1 cellular context compared by ENCODE assay signal in genomic region chr1:54248966-54249365, GRCh38.
TF ChIP-seq lines count a peak whose summit lies in the region.

No MANE protein-coding gene starts in this region.

TF ChIP-seq in HCT116, 20 proteins besides CTCF, POLR2A, EP300 and RAD21 (continued from another document):
- no peak for TF ChIP-seq REST (IDR thresholded peaks at IDR 0.05; ENCODE audit: low read depth)
- no peak for TF ChIP-seq SIN3A (IDR thresholded peaks at IDR 0.05; ENCODE audit: low read depth)
- no peak for TF ChIP-seq ZNF274 (IDR thresholded peaks at IDR 0.05; ENCODE audit: low read depth, low read length)
